In genomic region chr6:82877213-82878195, GRCh38 we compare ENCODE assay signal across 21 cellular contexts.
DNase-seq lines count a peak whose midpoint lies in the region; ATAC-seq, FAIRE-seq and TF ChIP-seq lines count a peak whose summit lies in the region.
"Had no signal": no experiment of that assay in that cellular context is flagged by ENCODE, and none has a peak within 500 bp of the region (broad histone marks: within the 10 kb centered on the region; RNA-seq: fewer than 3 reads in every experiment).

No MANE protein-coding gene starts in this region.

- H3K4me3 ChIP-seq in AG10803 (ENCODE audit: low read length) (no peak overlapping the region), astrocyte of the cerebellum (ENCODE audit: low read depth, low read length) (no peak overlapping the region), kidney (ENCODE audit: low read length in 2 of 2) (no peak overlapping the region)
- H3K4me3 ChIP-seq: GM23248, left ventricle myocardium inferior had no signal

- H3K9ac ChIP-seq in kidney (ENCODE audit: low read length in 2 of 2) = no peak overlapping the region
- H3K9ac ChIP-seq: GM23248 had no signal

- H3K27me3 Mint-ChIP-seq in mesothelial cell of epicardium (ENCODE audit: low read depth) = no peaks in the 10 kb centered on the region
- peaks cover 0 to 11% of the 10 kb centered on the region in 2 donors for H3K27me3 Mint-ChIP-seq in effector memory CD8-positive, alpha-beta T cell
- peaks cover 3% of the 10 kb centered on the region for H3K27me3 Mint-ChIP-seq in activated naive CD8-positive, alpha-beta T cell treated with anti-CD3 and anti-CD28 coated beads for 36 hours
- H3K27me3 Mint-ChIP-seq: activated T-helper 17 cell treated with anti-CD3 and anti-CD28 coated beads, Interleukin-2, amount 50 U/mL, for 72 hours had no signal

- H3K9me3 Mint-ChIP-seq in mesothelial cell of epicardium = no peaks in the 10 kb centered on the region
- H3K9me3 Mint-ChIP-seq in effector memory CD8-positive, alpha-beta T cell = no peaks in the 10 kb centered on the region
- no peaks in the 10 kb centered on the region for H3K9me3 Mint-ChIP-seq in activated naive CD8-positive, alpha-beta T cell treated with anti-CD3 and anti-CD28 coated beads for 36 hours
- H3K9me3 Mint-ChIP-seq: activated T-helper 17 cell treated with anti-CD3 and anti-CD28 coated beads, Interleukin-2, amount 50 U/mL, for 72 hours; naive thymus-derived CD4-positive, alpha-beta T cell had no signal

- H3K27ac ChIP-seq in kidney (ENCODE audit: low read depth in 2 of 2, low read length in 2 of 2) = no peak overlapping the region
- H3K27ac ChIP-seq: GM23248, left ventricle myocardium inferior had no signal

- DNase-seq in AG10803 (ENCODE audit: low read depth) = peak; percentile 55
- peak; percentile 83 for DNase-seq in HT1080 (ENCODE audit: low read depth)
- peak; percentile 80 for DNase-seq in astrocyte of the cerebellum (ENCODE audit: low read depth)
- DNase-seq in mesothelial cell of epicardium (ENCODE audit: low spot score in 2 of 2, unreplicated experiment in 2 of 2) = no peak
- DNase-seq in effector memory CD8-positive, alpha-beta T cell = no peak
- no peak for DNase-seq in kidney
- no peak for DNase-seq in activated naive CD8-positive, alpha-beta T cell treated with anti-CD3 and anti-CD28 coated beads for 36 hours
- DNase-seq: activated CD8-positive, alpha-beta memory T cell treated with anti-CD3 and anti-CD28 coated beads for 24 hours; amygdala; cortex of kidney; GM23248; hypothalamus; left ventricle myocardium inferior; naive thymus-derived CD4-positive, alpha-beta T cell; NCI-H446 treated with DMSO at 0.1 percent for 48 hours; retina; stimulated activated CD4-positive, alpha-beta T cell treated with anti-CD3 and anti-CD28 coated beads, Interleukin-2, amount 100 ng/mL, for 24 hours; SW 1271 had no signal

- H3K36me3 ChIP-seq in kidney (ENCODE audit: control insufficient read depth in 1 of 2, insufficient read depth in 2 of 2, low read length in 2 of 2) = no peaks in the 10 kb centered on the region
- H3K36me3 ChIP-seq: left ventricle myocardium inferior had no signal

- no peak overlapping the region for H3K4me3 Mint-ChIP-seq in mesothelial cell of epicardium
- no peak overlapping the region for H3K4me3 Mint-ChIP-seq in effector memory CD8-positive, alpha-beta T cell
- H3K4me3 Mint-ChIP-seq in activated naive CD8-positive, alpha-beta T cell treated with anti-CD3 and anti-CD28 coated beads for 36 hours = no peak overlapping the region
- H3K4me3 Mint-ChIP-seq: activated T-helper 17 cell treated with anti-CD3 and anti-CD28 coated beads, Interleukin-2, amount 50 U/mL, for 72 hours; naive thymus-derived CD4-positive, alpha-beta T cell had no signal

- peaks cover 0 to 4% of the 10 kb centered on the region in 2 donors for H3K4me1 ChIP-seq in kidney (ENCODE audit: control insufficient read depth in 1 of 2, insufficient read depth in 1 of 2, low read depth in 1 of 2, low read length in 2 of 2)
- H3K4me1 ChIP-seq: left ventricle myocardium inferior had no signal

- no peaks in the 10 kb centered on the region for H3K36me3 Mint-ChIP-seq in mesothelial cell of epicardium
- H3K36me3 Mint-ChIP-seq in effector memory CD8-positive, alpha-beta T cell (ENCODE audit: insufficient read depth) = no peaks in the 10 kb centered on the region
- H3K36me3 Mint-ChIP-seq in activated naive CD8-positive, alpha-beta T cell treated with anti-CD3 and anti-CD28 coated beads for 36 hours = no peaks in the 10 kb centered on the region
- H3K36me3 Mint-ChIP-seq: naive thymus-derived CD4-positive, alpha-beta T cell had no signal

- ATAC-seq in GM19452 (IDR thresholded peaks at IDR 0.05; ENCODE audit: unreplicated experiment) = no peak
- ATAC-seq in effector memory CD8-positive, alpha-beta T cell (replicated peaks) = no peak
- ATAC-seq: activated T-helper 17 cell treated with anti-CD3 and anti-CD28 coated beads, Interleukin-2, amount 50 U/mL, for 72 hours; esophagus mucosa; naive thymus-derived CD4-positive, alpha-beta T cell had no signal

- no peaks in the 10 kb centered on the region for H3K9me3 ChIP-seq in kidney (ENCODE audit: control insufficient read depth in 1 of 2, low read length in 2 of 2)
- H3K9me3 ChIP-seq: left ventricle myocardium inferior had no signal

- in situ Hi-C loops in astrocyte of the cerebellum (cut with HindIII; ENCODE audit: low sequenced_read_pairs) = no loop called here

- no peak for FAIRE-seq in kidney (lab: Jason Lieb, UNC)

- intact Hi-C loops in kidney (cut with DNase I) = no loop called here

- TF ChIP-seq CTCF in AG10803 (conservative IDR thresholded peaks at IDR 0.05; ENCODE audit: low read length) (no peak), astrocyte of the cerebellum (IDR thresholded peaks at IDR 0.05; ENCODE audit: low read depth, low read length, missing control alignments) (no peak), mesothelial cell of epicardium (IDR thresholded peaks at IDR 0.05; ENCODE audit: unreplicated experiment) (no peak), kidney (IDR thresholded peaks at IDR 0.05; ENCODE audit: borderline replicate concordance, extremely low read depth, insufficient read depth) (no peak)

- H3K27ac Mint-ChIP-seq in mesothelial cell of epicardium = peak overlapping the region; percentile 10
- no peak overlapping the region for H3K27ac Mint-ChIP-seq in effector memory CD8-positive, alpha-beta T cell
- no peak overlapping the region for H3K27ac Mint-ChIP-seq in activated naive CD8-positive, alpha-beta T cell treated with anti-CD3 and anti-CD28 coated beads for 36 hours
- H3K27ac Mint-ChIP-seq: activated T-helper 17 cell treated with anti-CD3 and anti-CD28 coated beads, Interleukin-2, amount 50 U/mL, for 72 hours; naive thymus-derived CD4-positive, alpha-beta T cell had no signal

- H3K4me1 Mint-ChIP-seq in mesothelial cell of epicardium = peaks cover 51% of the 10 kb centered on the region
- no peaks in the 10 kb centered on the region for H3K4me1 Mint-ChIP-seq in effector memory CD8-positive, alpha-beta T cell (ENCODE audit: low read depth in 2 of 2)
- H3K4me1 Mint-ChIP-seq in activated naive CD8-positive, alpha-beta T cell treated with anti-CD3 and anti-CD28 coated beads for 36 hours = no peaks in the 10 kb centered on the region
- H3K4me1 Mint-ChIP-seq: activated T-helper 17 cell treated with anti-CD3 and anti-CD28 coated beads, Interleukin-2, amount 50 U/mL, for 72 hours; naive thymus-derived CD4-positive, alpha-beta T cell had no signal

Comparison
In these comparisons a context has a peak if more than half of its experiments do, and no peak if none do; other contexts are left out.
1. DNase-seq: peak in AG10803 (single experiment), HT1080 (single experiment) and astrocyte of the cerebellum (single experiment); none in mesothelial cell of epicardium (0 of 2), effector memory CD8-positive, alpha-beta T cell (0 of 3), kidney (single experiment) and activated naive CD8-positive, alpha-beta T cell treated with anti-CD3 and anti-CD28 coated beads for 36 hours (single experiment).